Comparison of ENCODE assay signal across 8 cellular contexts in genomic region chr1:77759090-77760028, GRCh38. TPM values are rescaled to one million over a fixed set of nuclear protein-coding genes. Genes with fewer than 3 reads are reported as not detected.
DNase-seq lines count a peak whose midpoint lies in the region; ATAC-seq lines count a peak whose summit lies in the region.

TSS of gene USP33 (minus strand) at chr1:77759852. CDS start at chr1:77741697, 18,155 bp downstream.

- H3K9me3 Mint-ChIP-seq in CD4-positive, alpha-beta memory T cell = no peaks in the 10 kb centered on the region
- no peaks in the 10 kb centered on the region for H3K9me3 Mint-ChIP-seq in memory B cell

- H3K4me1 Mint-ChIP-seq in CD4-positive, alpha-beta memory T cell = peaks cover 32 to 51% (median 39%) of the 10 kb centered on the region in 4 donors
- H3K4me1 Mint-ChIP-seq in memory B cell = peaks cover 22% of the 10 kb centered on the region

- intact Hi-C loops in CD4-positive, alpha-beta memory T cell (cut with micrococcal nuclease) = loop anchor here (1.0 kb wide), 4 partner anchors 20 to 245 kb away; partner anchors contain the start of genes DNAJB4 and MIGA1

- H3K27ac ChIP-seq in CD4-positive, alpha-beta memory T cell (ENCODE audit: low read depth, low read length) = peak within 1 kb of the TSS; percentile 85
- H3K27ac ChIP-seq in effector memory CD4-positive, alpha-beta T cell (ENCODE audit: insufficient read depth, low read length, poor library complexity, severe bottlenecking) = peak within 1 kb of the TSS; percentile 83

- peak; percentile 98 for ATAC-seq in GM19397 (IDR thresholded peaks at IDR 0.05; ENCODE audit: unreplicated experiment)
- ATAC-seq in HG03565 (IDR thresholded peaks at IDR 0.05; ENCODE audit: unreplicated experiment) = peak; percentile 96
- peak; percentile 94 for ATAC-seq in memory B cell (ENCODE audit: low read depth)

- peak within 1 kb of the TSS; percentile 92 to 97 (median 93) for H3K27ac Mint-ChIP-seq in CD4-positive, alpha-beta memory T cell
- H3K27ac Mint-ChIP-seq in memory B cell = peak within 1 kb of the TSS; percentile 92

- peaks cover 0 to 7% of the 10 kb centered on the region in 2 donors for H3K36me3 Mint-ChIP-seq in CD4-positive, alpha-beta memory T cell
- H3K36me3 Mint-ChIP-seq in memory B cell = no peaks in the 10 kb centered on the region

- DNase-seq in CD4-positive, alpha-beta memory T cell = peak; percentile 89 to 93 (median 90)
- DNase-seq in NK-92 (lab: John Stamatoyannopoulos, UW; ENCODE audit: unreplicated experiment) (peak; percentile 43), memory B cell (ENCODE audit: low spot score in 2 of 2) (peak; percentile 93 to 96)
- peak; percentile 96 for DNase-seq in activated CD8-positive, alpha-beta memory T cell treated with anti-CD3 and anti-CD28 coated beads for 24 hours
- peak; percentile 84 to 87 (median 86) for DNase-seq in effector memory CD4-positive, alpha-beta T cell
- peak; percentile 85 for DNase-seq in stimulated activated CD8-positive, alpha-beta memory T cell treated with anti-CD3 and anti-CD28 coated beads, Interleukin-12 subunit alpha, Interleukin-12 subunit beta, amount 100 ng/mL, for 4 hours (ENCODE audit: low read depth)

- peaks cover 48% of the 10 kb centered on the region for H3K4me1 ChIP-seq in CD4-positive, alpha-beta memory T cell (ENCODE audit: insufficient read depth, low read length)
- H3K4me1 ChIP-seq in effector memory CD4-positive, alpha-beta T cell (ENCODE audit: control insufficient read depth, insufficient read depth, low read length, poor library complexity, severe bottlenecking) = peaks cover 4% of the 10 kb centered on the region

- POLR2A ChIA-PET in CD4-positive, alpha-beta memory T cell (lab: Charles Lee; ENCODE audit: partially characterized antibody) = interaction anchor here (0.7 to 2.9 kb wide), 5 partner anchors 17 to 245 kb away, joined by 3 to 20 read pairs (median 3); partner anchors contain the start of genes DNAJB4, FUBP1 and MIGA1

- no peaks in the 10 kb centered on the region for H3K9me3 ChIP-seq in CD4-positive, alpha-beta memory T cell (ENCODE audit: control insufficient read depth in 1 of 2, low read length in 2 of 2)
- no peaks in the 10 kb centered on the region for H3K9me3 ChIP-seq in effector memory CD4-positive, alpha-beta T cell (ENCODE audit: control insufficient read depth, low read length)

- CTCF ChIA-PET in CD4-positive, alpha-beta memory T cell (lab: Charles Lee; ENCODE audit: partially characterized antibody) = no interaction called here

- peak within 1 kb of the TSS; percentile 90 to 97 (median 95) for H3K4me3 Mint-ChIP-seq in CD4-positive, alpha-beta memory T cell
- H3K4me3 Mint-ChIP-seq in memory B cell = peak within 1 kb of the TSS; percentile 93

- H3K36me3 ChIP-seq in CD4-positive, alpha-beta memory T cell (ENCODE audit: insufficient read depth, low read length) = no peaks in the 10 kb centered on the region
- H3K36me3 ChIP-seq in effector memory CD4-positive, alpha-beta T cell (ENCODE audit: control insufficient read depth, insufficient read depth, low read length) = no peaks in the 10 kb centered on the region

- H3K27me3 Mint-ChIP-seq in CD4-positive, alpha-beta memory T cell = no peaks in the 10 kb centered on the region
- peaks cover 1% of the 10 kb centered on the region for H3K27me3 Mint-ChIP-seq in memory B cell

- no peaks in the 10 kb centered on the region for H3K27me3 ChIP-seq in CD4-positive, alpha-beta memory T cell (ENCODE audit: insufficient read depth, low read length)
- no peaks in the 10 kb centered on the region for H3K27me3 ChIP-seq in effector memory CD4-positive, alpha-beta T cell (replicated peaks; ENCODE audit: control insufficient read depth, insufficient read depth, low read length, poor library complexity, severe bottlenecking)

- H3K4me3 ChIP-seq in CD4-positive, alpha-beta memory T cell (ENCODE audit: low read length in 2 of 2) = peak within 1 kb of the TSS; percentile 55 to 76
- H3K4me3 ChIP-seq in effector memory CD4-positive, alpha-beta T cell (ENCODE audit: insufficient read depth, low read depth, low read length, poor library complexity, severe bottlenecking) = peak within 1 kb of the TSS; percentile 99

RNA-seq across cellular contexts. Expression of gene USP33, which starts in this region (rescaled TPM):
- 10 to 100 TPM; 87.4 to 89.1 TPM for total RNA-seq in CD4-positive, alpha-beta memory T cell
- polyA plus RNA-seq in CD4-positive, alpha-beta memory T cell = 10 to 100 TPM; 43.0 to 43.4 TPM

Comparison
In these comparisons a context has a peak if more than half of its experiments do, and no peak if none do; other contexts are left out.
1. Peak in every context shown above with its lines: DNase-seq, ATAC-seq, H3K4me3 ChIP-seq and H3K27ac ChIP-seq.
2. DNase-seq: peak in every context shown above with its lines; median percentile 96 in activated CD8-positive, alpha-beta memory T cell treated with anti-CD3 and anti-CD28 coated beads for 24 hours; 94 in memory B cell; 90 in CD4-positive, alpha-beta memory T cell; 86 in effector memory CD4-positive, alpha-beta T cell; 85 in stimulated activated CD8-positive, alpha-beta memory T cell treated with anti-CD3 and anti-CD28 coated beads, Interleukin-12 subunit alpha, Interleukin-12 subunit beta, amount 100 ng/mL, for 4 hours; 43 in NK-92.